8 cellular contexts compared by ENCODE assay signal in genomic region chr1:150549496-150550221, GRCh38. TPM values are rescaled to one million over a fixed set of nuclear protein-coding genes. Genes with fewer than 3 reads are reported as not detected.
DNase-seq lines count a peak whose midpoint lies in the region; ATAC-seq lines count a peak whose summit lies in the region.

No MANE protein-coding gene starts in this region.

- intact Hi-C loops in activated T-helper 2 cell treated with anti-CD3 and anti-CD28 coated beads, Interferon-gamma antibody, Interleukin-2, Interleukin-4, amounts not matched to agents 10 μg/mL and 5 μg/mL and 100 μg/mL, durations not matched to agents 14 hours and 24 hours and 36 hours (cut with micrococcal nuclease): no loop called here

- no peaks in the 10 kb centered on the region for H3K36me3 Mint-ChIP-seq in activated T-helper 2 cell treated with anti-CD3 and anti-CD28 coated beads, Interferon-gamma antibody, Interleukin-2, Interleukin-4, amounts not matched to agents 10 μg/mL and 5 μg/mL and 100 μg/mL, durations not matched to agents 14 hours and 24 hours and 36 hours (ENCODE audit: low read depth)

- peaks cover 8% of the 10 kb centered on the region for H3K4me1 ChIP-seq in iPS DF 6.9 (ENCODE audit: control insufficient read depth, insufficient read depth, low read length)

- H3K27ac ChIP-seq in iPS DF 6.9 (ENCODE audit: low read length): no peak overlapping the region

- H3K36me3 ChIP-seq in iPS DF 6.9 (ENCODE audit: control insufficient read depth, insufficient read depth, low read length): no peaks in the 10 kb centered on the region

- peaks cover 21% of the 10 kb centered on the region for H3K27me3 Mint-ChIP-seq in activated T-helper 2 cell treated with anti-CD3 and anti-CD28 coated beads, Interferon-gamma antibody, Interleukin-2, Interleukin-4, amounts not matched to agents 10 μg/mL and 5 μg/mL and 100 μg/mL, durations not matched to agents 14 hours and 24 hours and 36 hours (ENCODE audit: low read depth)

- H3K9me3 ChIP-seq in iPS DF 6.9 (ENCODE audit: control insufficient read depth, insufficient read depth, low read length): no peaks in the 10 kb centered on the region

- WGBS in iPS DF 6.9 (ENCODE audit: insufficient coverage, insufficient read length): no CpG with 5 or more reads among the region's 43 CpGs

- DNase-seq in activated T-helper 2 cell treated with anti-CD3 and anti-CD28 coated beads, Interferon-gamma antibody, Interleukin-2, Interleukin-4, amounts not matched to agents 10 μg/mL and 5 μg/mL and 100 μg/mL, durations not matched to agents 14 hours and 24 hours and 36 hours (ENCODE audit: low spot score): no peak
- DNase-seq in iPS DF 6.9 (ENCODE audit: low read depth, low spot score): no peak
- no peak for DNase-seq in skeletal muscle cell (ENCODE audit: low read depth)
- DNase-seq in NCI-H1930 (lab: John Stamatoyannopoulos, UW): no peak
- no peak for DNase-seq in NCI-H748 (lab: John Stamatoyannopoulos, UW; ENCODE audit: unreplicated experiment)
- no peak for DNase-seq in effector CD8-positive, alpha-beta T cell (lab: John Stamatoyannopoulos, UW)

- peaks cover 3% of the 10 kb centered on the region; the same call in 1 of the 2 replicates for H3K27me3 ChIP-seq in iPS DF 6.9 (ENCODE audit: control insufficient read depth, insufficient read depth, low read length)

- ATAC-seq in GM18907 (IDR thresholded peaks at IDR 0.05; ENCODE audit: unreplicated experiment) (peak; percentile 19), HG02973 (IDR thresholded peaks at IDR 0.05; ENCODE audit: unreplicated experiment) (no peak)

- H3K4me3 Mint-ChIP-seq in activated T-helper 2 cell treated with anti-CD3 and anti-CD28 coated beads, Interferon-gamma antibody, Interleukin-2, Interleukin-4, amounts not matched to agents 10 μg/mL and 5 μg/mL and 100 μg/mL, durations not matched to agents 14 hours and 24 hours and 36 hours (ENCODE audit: low read depth): peak overlapping the region; percentile 80

- peaks cover 26% of the 10 kb centered on the region for H3K4me1 Mint-ChIP-seq in activated T-helper 2 cell treated with anti-CD3 and anti-CD28 coated beads, Interferon-gamma antibody, Interleukin-2, Interleukin-4, amounts not matched to agents 10 μg/mL and 5 μg/mL and 100 μg/mL, durations not matched to agents 14 hours and 24 hours and 36 hours (ENCODE audit: low read depth)

- H3K4me3 ChIP-seq in iPS DF 6.9 (ENCODE audit: low read length) (peak overlapping the region; percentile 53; the same call in 1 of the 2 replicates), skeletal muscle cell (ENCODE audit: low read depth, low read length) (peak overlapping the region; percentile 56)

- H3K27ac Mint-ChIP-seq in activated T-helper 2 cell treated with anti-CD3 and anti-CD28 coated beads, Interferon-gamma antibody, Interleukin-2, Interleukin-4, amounts not matched to agents 10 μg/mL and 5 μg/mL and 100 μg/mL, durations not matched to agents 14 hours and 24 hours and 36 hours: peak overlapping the region; percentile 55

- no peaks in the 10 kb centered on the region for H3K9me3 Mint-ChIP-seq in activated T-helper 2 cell treated with anti-CD3 and anti-CD28 coated beads, Interferon-gamma antibody, Interleukin-2, Interleukin-4, amounts not matched to agents 10 μg/mL and 5 μg/mL and 100 μg/mL, durations not matched to agents 14 hours and 24 hours and 36 hours

RNA-seq across cellular contexts. Expression of gene ADAMTSL4, which starts 0.5 kb away (rescaled TPM):
- total RNA-seq in activated T-helper 2 cell treated with anti-CD3 and anti-CD28 coated beads, Interferon-gamma antibody, Interleukin-2, Interleukin-4, amounts not matched to agents 10 μg/mL and 5 μg/mL and 100 μg/mL, durations not matched to agents 14 hours and 24 hours and 36 hours: 2.7 and 2.9 TPM in 2 replicates

RNA-seq across cellular contexts. Expression of gene MCL1, which starts 29.8 kb away (rescaled TPM):
- total RNA-seq in activated T-helper 2 cell treated with anti-CD3 and anti-CD28 coated beads, Interferon-gamma antibody, Interleukin-2, Interleukin-4, amounts not matched to agents 10 μg/mL and 5 μg/mL and 100 μg/mL, durations not matched to agents 14 hours and 24 hours and 36 hours: 217 and 221 TPM in 2 replicates

RNA-seq across cellular contexts. Expression of gene FALEC, which starts 34.1 kb away (rescaled TPM):
- total RNA-seq in activated T-helper 2 cell treated with anti-CD3 and anti-CD28 coated beads, Interferon-gamma antibody, Interleukin-2, Interleukin-4, amounts not matched to agents 10 μg/mL and 5 μg/mL and 100 μg/mL, durations not matched to agents 14 hours and 24 hours and 36 hours: 0.37 and 1.9 TPM in 2 replicates

RNA-seq across cellular contexts. Expression of gene ECM1, which starts 41.8 kb away (rescaled TPM):
- total RNA-seq in activated T-helper 2 cell treated with anti-CD3 and anti-CD28 coated beads, Interferon-gamma antibody, Interleukin-2, Interleukin-4, amounts not matched to agents 10 μg/mL and 5 μg/mL and 100 μg/mL, durations not matched to agents 14 hours and 24 hours and 36 hours: 1.6 and 1.8 TPM in 2 replicates
